Comparison of ENCODE assay signal across 13 cellular contexts in genomic region chr9:116234091-116234490, GRCh38.
DNase-seq lines count a peak whose midpoint lies in the region; ATAC-seq, FAIRE-seq and TF ChIP-seq lines count a peak whose summit lies in the region.
"Had no signal": no experiment of that assay in that cellular context is flagged by ENCODE, and none has a peak within 500 bp of the region (broad histone marks: within the 10 kb centered on the region; RNA-seq: fewer than 3 reads in every experiment).

No MANE protein-coding gene starts in this region.

- no peak overlapping the region for H3K14ac ChIP-seq in trophoblast cell (ENCODE audit: low read length)

- no peak overlapping the region for H3K9ac ChIP-seq in trophoblast cell (ENCODE audit: low read length)

- ATAC-seq in stimulated activated naive CD8-positive, alpha-beta T cell treated with anti-CD3 and anti-CD28 coated beads, Interleukin-15, Interleukin-2, amounts not matched to agents 100 U/mL and 50 U/mL, for 24 hours = no peak
- ATAC-seq in activated CD8-positive, alpha-beta T cell treated with anti-CD3 and anti-CD28 coated beads, Interleukin-2, amount 10 ng/mL, durations not matched to agents 7 days and 5 days = no peak
- ATAC-seq: activated CD8-positive, alpha-beta T cell treated with anti-CD3 and anti-CD28 coated beads for 36 hours; sciatic nerve had no signal

- H2AK5ac ChIP-seq in trophoblast cell (ENCODE audit: low read length) = no peak overlapping the region

- no peaks in the 10 kb centered on the region for H3K79me2 ChIP-seq in trophoblast cell (ENCODE audit: control insufficient read depth, insufficient read depth, low read length, poor library complexity)

- H3K4me1 ChIP-seq in esophagus muscularis mucosa (peaks cover 0 to 6% (median 2%) of the 10 kb centered on the region in 4 donors), trophoblast cell (ENCODE audit: control insufficient read depth in 1 of 2, insufficient read depth in 2 of 2, low read length in 2 of 2) (peaks cover 5 to 6% of the 10 kb centered on the region in 2 experiments)

- no peak overlapping the region for H2BK12ac ChIP-seq in trophoblast cell (ENCODE audit: low read length)

- no peak overlapping the region for H3K27ac Mint-ChIP-seq in activated CD8-positive, alpha-beta T cell treated with anti-CD3 and anti-CD28 coated beads, Interleukin-2, amount 10 ng/mL, durations not matched to agents 7 days and 5 days
- H3K27ac Mint-ChIP-seq: activated CD8-positive, alpha-beta T cell treated with anti-CD3 and anti-CD28 coated beads for 36 hours had no signal

- H2BK5ac ChIP-seq in trophoblast cell (ENCODE audit: low read depth, low read length, poor library complexity) = no peak overlapping the region

- no peak overlapping the region for H3K4me2 ChIP-seq in trophoblast cell (ENCODE audit: low read length)

- H3K4ac ChIP-seq in trophoblast cell (ENCODE audit: low read depth, low read length) = no peak overlapping the region

- H4K91ac ChIP-seq in trophoblast cell (ENCODE audit: low read depth, low read length) = no peak overlapping the region

- H3K9me3 Mint-ChIP-seq in activated CD8-positive, alpha-beta T cell treated with anti-CD3 and anti-CD28 coated beads, Interleukin-2, amount 10 ng/mL, durations not matched to agents 7 days and 5 days (ENCODE audit: insufficient read depth) = peaks cover 5% of the 10 kb centered on the region
- H3K9me3 Mint-ChIP-seq: activated CD8-positive, alpha-beta T cell treated with anti-CD3 and anti-CD28 coated beads for 36 hours had no signal

- no peak overlapping the region for H3K4me3 Mint-ChIP-seq in activated CD8-positive, alpha-beta T cell treated with anti-CD3 and anti-CD28 coated beads, Interleukin-2, amount 10 ng/mL, durations not matched to agents 7 days and 5 days
- H3K4me3 Mint-ChIP-seq: activated CD8-positive, alpha-beta T cell treated with anti-CD3 and anti-CD28 coated beads for 36 hours had no signal

- H3K36me3 Mint-ChIP-seq in activated CD8-positive, alpha-beta T cell treated with anti-CD3 and anti-CD28 coated beads, Interleukin-2, amount 10 ng/mL, durations not matched to agents 7 days and 5 days (ENCODE audit: low read depth) = no peaks in the 10 kb centered on the region

- no peak for TF ChIP-seq EP300 in esophagus muscularis mucosa (IDR thresholded peaks at IDR 0.05)

- H2BK120ac ChIP-seq in trophoblast cell (ENCODE audit: insufficient read depth, low read length, poor library complexity) = no peak overlapping the region

- H3K4me3 ChIP-seq in esophagus muscularis mucosa (no peak overlapping the region), trophoblast cell (ENCODE audit: low read depth, low read length) (no peak overlapping the region)

- no peak overlapping the region for H4K12ac ChIP-seq in trophoblast cell (ENCODE audit: low read depth, low read length)

- no peak overlapping the region for H4K8ac ChIP-seq in trophoblast cell (ENCODE audit: low read depth, low read length)

- H2AFZ ChIP-seq in trophoblast cell (ENCODE audit: insufficient read depth, low read length, poor library complexity) = no peak overlapping the region

- H3K27me3 ChIP-seq in esophagus muscularis mucosa (no peaks in the 10 kb centered on the region), trophoblast cell (ENCODE audit: insufficient read depth, low read length) (no peaks in the 10 kb centered on the region)

- no peak for FAIRE-seq in GM12892 (lab: Jason Lieb, UNC)

- no peak overlapping the region for H3K23ac ChIP-seq in trophoblast cell (ENCODE audit: low read length)

- no peaks in the 10 kb centered on the region for H3K9me3 ChIP-seq in esophagus muscularis mucosa
- no peaks in the 10 kb centered on the region for H3K9me3 ChIP-seq in trophoblast cell (ENCODE audit: insufficient read depth, low read depth, low read length)

- POLR2A ChIA-PET in activated CD8-positive, alpha-beta T cell treated with anti-CD3 and anti-CD28 coated beads, Interleukin-2, amount 10 ng/mL, durations not matched to agents 7 days and 5 days (lab: Charles Lee) = no interaction called here

- TF ChIP-seq POLR2A in esophagus muscularis mucosa (IDR thresholded peaks at IDR 0.05; ENCODE audit: low read depth) = no peak
- no peak for TF ChIP-seq POLR2A in GM12892 (IDR thresholded peaks at IDR 0.05; ENCODE audit: low read depth, low read length)

- H3K27me3 Mint-ChIP-seq in activated CD8-positive, alpha-beta T cell treated with anti-CD3 and anti-CD28 coated beads, Interleukin-2, amount 10 ng/mL, durations not matched to agents 7 days and 5 days (ENCODE audit: low read depth) = no peaks in the 10 kb centered on the region
- H3K27me3 Mint-ChIP-seq: activated CD8-positive, alpha-beta T cell treated with anti-CD3 and anti-CD28 coated beads for 36 hours had no signal

- no peaks in the 10 kb centered on the region for H3K4me1 Mint-ChIP-seq in activated CD8-positive, alpha-beta T cell treated with anti-CD3 and anti-CD28 coated beads, Interleukin-2, amount 10 ng/mL, durations not matched to agents 7 days and 5 days (ENCODE audit: low read depth)

- intact Hi-C loops in esophagus muscularis mucosa (cut with DNase I) = no loop called here

- H3K27ac ChIP-seq in esophagus muscularis mucosa (replicated peaks in 1 of 4) = no peak overlapping the region
- peak overlapping the region; percentile 72 for H3K27ac ChIP-seq in trophoblast cell (ENCODE audit: low read depth, low read length)

- no peak overlapping the region for H3K18ac ChIP-seq in trophoblast cell (ENCODE audit: low read length)

- 33% methylated on average over 4 of the region's 4 CpGs for WGBS in esophagus muscularis mucosa
- WGBS in trophoblast cell (ENCODE audit: extremely low coverage, insufficient coverage, insufficient read length) = no CpG with 5 or more reads among the region's 4 CpGs

- DNase-seq in ELR (ENCODE audit: low read depth) (peak; percentile 98), RPMI7951 (ENCODE audit: low read depth) (peak; percentile 89), esophagus muscularis mucosa (ENCODE audit: extremely low spot score) (peak; percentile 29), trophoblast cell (peak; percentile 47 to 59), GM12892 (ENCODE audit: insufficient read length) (no peak), KG1 (lab: John Stamatoyannopoulos, UW) (no peak)
- no peak for DNase-seq in stimulated activated naive CD8-positive, alpha-beta T cell treated with anti-CD3 and anti-CD28 coated beads, Interleukin-15, Interleukin-2, amounts not matched to agents 100 U/mL and 50 U/mL, for 24 hours
- no peak for DNase-seq in activated CD8-positive, alpha-beta T cell treated with anti-CD3 and anti-CD28 coated beads, Interleukin-2, amount 10 ng/mL, durations not matched to agents 7 days and 5 days
- DNase-seq: activated CD8-positive, alpha-beta T cell treated with anti-CD3 and anti-CD28 coated beads for 36 hours; DMS53; NCI-H524; T-helper 1 cell had no signal

- no peak for TF ChIP-seq CTCF in esophagus muscularis mucosa (IDR thresholded peaks at IDR 0.05)

- no peaks in the 10 kb centered on the region for H3K79me1 ChIP-seq in trophoblast cell (ENCODE audit: low read length)

- CTCF ChIA-PET in activated CD8-positive, alpha-beta T cell treated with anti-CD3 and anti-CD28 coated beads, Interleukin-2, amount 10 ng/mL, durations not matched to agents 7 days and 5 days (lab: Charles Lee) = no interaction called here

- H3K36me3 ChIP-seq in esophagus muscularis mucosa (no peaks in the 10 kb centered on the region), trophoblast cell (ENCODE audit: control insufficient read depth in 1 of 2, insufficient read depth in 2 of 2, low read length in 2 of 2) (peaks cover 2 to 3% of the 10 kb centered on the region in 2 experiments)

Comparison
In these comparisons a context has a peak if more than half of its experiments do, and no peak if none do; other contexts are left out.
1. DNase-seq: peak in ELR (single experiment), RPMI7951 (single experiment), esophagus muscularis mucosa (single experiment) and trophoblast cell (2 of 2); none in stimulated activated naive CD8-positive, alpha-beta T cell treated with anti-CD3 and anti-CD28 coated beads, Interleukin-15, Interleukin-2, amounts not matched to agents 100 U/mL and 50 U/mL, for 24 hours (single experiment), GM12892 (single experiment), activated CD8-positive, alpha-beta T cell treated with anti-CD3 and anti-CD28 coated beads, Interleukin-2, amount 10 ng/mL, durations not matched to agents 7 days and 5 days (single experiment) and KG1 (single experiment).